10 cellular contexts compared by ENCODE assay signal in the genomic region with DNA sequence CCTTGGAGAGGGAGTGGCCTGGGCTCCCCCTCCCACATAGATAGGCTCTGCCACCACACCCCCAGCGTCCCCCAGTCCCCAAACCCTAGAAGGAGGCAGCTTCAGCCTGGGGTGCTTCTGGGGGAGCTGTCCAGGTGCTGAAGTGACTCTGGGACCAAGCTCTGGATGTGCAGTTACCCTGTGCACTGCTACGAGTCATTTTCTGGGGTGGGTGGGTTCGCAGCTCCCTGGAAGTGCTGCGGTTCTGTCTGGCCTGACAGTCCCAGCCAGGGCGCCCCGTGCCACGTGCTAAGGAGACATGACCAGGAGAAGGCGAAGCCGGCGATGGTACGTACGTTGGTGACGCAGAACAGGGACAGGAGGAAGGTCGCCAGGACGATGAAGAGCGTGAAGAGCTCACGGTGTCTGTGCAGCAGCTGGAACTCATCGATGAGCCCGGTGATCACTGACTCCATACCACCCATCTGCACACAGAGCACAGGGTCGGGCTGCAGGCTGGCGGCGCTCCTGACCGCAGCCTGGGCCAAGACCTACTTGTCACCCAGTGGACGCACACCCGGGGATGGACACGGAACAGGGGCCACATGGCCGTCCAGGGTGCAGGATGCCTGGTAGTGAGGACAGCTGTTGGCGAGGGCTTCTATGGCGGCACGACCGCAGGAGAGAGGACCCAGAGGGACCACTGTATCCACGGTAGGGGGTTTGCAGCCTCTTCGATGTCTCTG. TPM values are rescaled to one million over a fixed set of nuclear protein-coding genes. Genes with fewer than 3 reads are reported as not detected.
A peak's percentile ranks its signal among the peaks of the same experiment; 100 is the strongest.
DNase-seq lines count a peak whose midpoint lies in the region; ATAC-seq, FAIRE-seq and TF ChIP-seq lines count a peak whose summit lies in the region.
"Had no signal": no experiment of that assay in that cellular context is flagged by ENCODE, and none has a peak within 500 bp of the region (broad histone marks: within the 10 kb centered on the region; RNA-seq: fewer than 3 reads in every experiment).

No MANE protein-coding gene starts in this region.

- TF ChIP-seq CTCF in RWPE1 (conservative IDR thresholded peaks at IDR 0.05; ENCODE audit: low read depth) (no peak), fibroblast of the aortic adventitia (IDR thresholded peaks at IDR 0.05; ENCODE audit: insufficient read depth, low read length) (no peak)

- peak; percentile 46 for FAIRE-seq in urothelium cell line (lab: Jason Lieb, UNC)

- DNase-seq in Right ventricle myocardium inferior (ENCODE audit: missing footprints) (no peak), cardiac septum (ENCODE audit: low spot score) (no peak), RWPE1 (ENCODE audit: low spot score) (peak; percentile 36), fibroblast of the aortic adventitia (ENCODE audit: low read depth) (peak; percentile 19), urothelium cell line (ENCODE audit: low spot score) (peak; percentile 62), putamen (ENCODE audit: low spot score) (no peak)
- DNase-seq: NCI-H510A; stimulated activated CD4-positive, alpha-beta T cell treated with anti-CD3 and anti-CD28 coated beads, Interleukin-1b, Interleukin-23, amount 100 ng/mL, for 48 hours had no signal

- intact Hi-C loops in Right ventricle myocardium inferior (cut with DNase I): no loop called here
- intact Hi-C loops in cardiac septum (cut with DNase I): no loop called here

- CTCF ChIA-PET in RWPE1 (lab: Yijun Ruan, JAX): interaction anchor here (1.0 kb wide), 1 partner anchor 29 kb away, joined by 7 read pairs; no protein-coding TSS in a partner anchor

- ATAC-seq in Right ventricle myocardium inferior: peak; percentile 8
- no peak for ATAC-seq in HG03139 (IDR thresholded peaks at IDR 0.05; ENCODE audit: unreplicated experiment)
- ATAC-seq in HG02840 (IDR thresholded peaks at IDR 0.05; ENCODE audit: low FRiP score, unreplicated experiment): no peak

- H3K27ac ChIP-seq in RWPE1: no peak overlapping the region

- H3K4me3 ChIP-seq in fibroblast of the aortic adventitia (ENCODE audit: low read depth, low read length): no peak overlapping the region

- POLR2A ChIA-PET in RWPE1 (lab: Yijun Ruan, JAX; ENCODE audit: low non-redundant PET): interaction anchor here (0.6 kb wide), 1 partner anchor 197 kb away, joined by 7 read pairs; no protein-coding TSS in a partner anchor

RNA-seq across cellular contexts. Expression of gene SLC6A3, which starts 35.7 kb away (rescaled TPM):
- total RNA-seq in Right ventricle myocardium inferior: not detected
- 0.19 TPM for total RNA-seq in cardiac septum
- total RNA-seq in fibroblast of the aortic adventitia (ENCODE audit: low replicate concordance): not detected in 2 replicates

Comparison
In these comparisons a context has a peak if more than half of its experiments do, and no peak if none do; other contexts are left out.
1. DNase-seq: peak in RWPE1 (single experiment), fibroblast of the aortic adventitia (single experiment) and urothelium cell line (single experiment); none in Right ventricle myocardium inferior (single experiment), cardiac septum (single experiment) and putamen (single experiment).